8 cellular contexts compared by ENCODE assay signal in the genomic region with DNA sequence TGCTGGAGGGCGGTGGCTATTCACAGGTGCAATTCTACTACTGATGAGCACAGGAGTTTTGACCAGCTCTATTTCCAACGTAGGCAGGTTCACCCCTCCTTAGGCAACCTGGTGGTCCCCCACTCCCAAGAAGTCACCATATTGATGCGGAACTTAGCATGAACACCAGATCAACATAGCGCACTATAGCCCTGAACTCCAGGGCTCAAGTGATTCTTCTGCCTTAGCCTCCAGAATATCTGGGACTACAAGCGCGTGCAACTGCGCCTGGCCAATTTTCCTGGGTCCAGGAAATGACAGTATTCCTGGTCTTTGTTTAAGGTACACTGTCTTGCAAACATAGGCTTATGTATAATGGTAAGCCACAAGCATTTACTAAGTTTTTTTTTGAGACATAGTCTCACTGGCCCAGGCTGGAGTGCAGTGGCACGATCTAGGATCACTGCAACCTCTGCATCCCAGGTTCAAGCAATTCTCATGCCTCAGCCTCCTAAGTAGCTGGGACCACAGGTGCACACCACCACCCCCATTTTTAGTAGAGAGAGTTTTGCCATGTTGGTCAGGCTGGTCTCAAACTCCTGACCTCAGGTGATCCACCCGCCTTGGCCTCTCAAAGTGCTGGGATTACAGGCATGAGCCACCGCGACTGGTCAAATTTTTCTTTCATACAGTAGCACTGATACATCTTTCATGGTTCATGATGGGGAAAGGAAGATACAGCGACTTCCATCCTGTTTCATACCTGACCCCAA. TPM values are rescaled to one million over a fixed set of nuclear protein-coding genes. Genes with fewer than 3 reads are reported as not detected.
DNase-seq lines count a peak whose midpoint lies in the region; ATAC-seq and TF ChIP-seq lines count a peak whose summit lies in the region.

No MANE protein-coding gene starts in this region.

- 67 to 78% methylated on average over 12 of the region's 12 CpGs for WGBS in lung, 2 donors
- WGBS in thyroid gland, 2 donors = 75 to 84% methylated on average over 12 of the region's 12 CpGs

- CTCF ChIA-PET in activated CD8-positive, alpha-beta memory T cell treated with anti-CD3 and anti-CD28 coated beads, Interleukin-2, amount 10 ng/mL, durations not matched to agents 7 days and 5 days (lab: Charles Lee) = interaction anchor here (0.5 to 15.0 kb wide), 6 partner anchors 4 to 55 kb away, joined by 3 to 297 read pairs (median 152); a partner anchor contains a TSS

- H3K9me3 Mint-ChIP-seq in activated CD8-positive, alpha-beta memory T cell treated with anti-CD3 and anti-CD28 coated beads, Interleukin-2, amount 10 ng/mL, durations not matched to agents 7 days and 5 days (ENCODE audit: low read depth) = no peaks in the 10 kb centered on the region

- H3K36me3 ChIP-seq in lung (ENCODE audit: control insufficient read depth in 2 of 2, insufficient read depth in 2 of 2, low read length in 2 of 2) (peaks cover 0 to 5% of the 10 kb centered on the region in 2 donors), thyroid gland (peaks cover 0 to 4% of the 10 kb centered on the region in 2 donors)

- peaks cover 20% of the 10 kb centered on the region for H3K36me3 Mint-ChIP-seq in activated CD8-positive, alpha-beta memory T cell treated with anti-CD3 and anti-CD28 coated beads, Interleukin-2, amount 10 ng/mL, durations not matched to agents 7 days and 5 days

- no peak overlapping the region for H3K4me3 ChIP-seq in lung
- H3K4me3 ChIP-seq in thyroid gland (replicated peaks in 1 of 3) = no peak overlapping the region

- intact Hi-C loops in thyroid gland (cut with DNase I) = no loop called here

- no peaks in the 10 kb centered on the region for H3K27me3 Mint-ChIP-seq in activated CD8-positive, alpha-beta memory T cell treated with anti-CD3 and anti-CD28 coated beads, Interleukin-2, amount 10 ng/mL, durations not matched to agents 7 days and 5 days

- no peak for TF ChIP-seq CTCF in lung (IDR thresholded peaks at IDR 0.05; ENCODE audit: control extremely low read depth, extremely low read depth)
- no peak for TF ChIP-seq CTCF in thyroid gland (IDR thresholded peaks at IDR 0.05)

- peak overlapping the region; percentile 73 for H3K4me3 Mint-ChIP-seq in activated CD8-positive, alpha-beta memory T cell treated with anti-CD3 and anti-CD28 coated beads, Interleukin-2, amount 10 ng/mL, durations not matched to agents 7 days and 5 days

- peaks cover 87% of the 10 kb centered on the region for H3K4me1 Mint-ChIP-seq in activated CD8-positive, alpha-beta memory T cell treated with anti-CD3 and anti-CD28 coated beads, Interleukin-2, amount 10 ng/mL, durations not matched to agents 7 days and 5 days

- no peak for TF ChIP-seq POLR2A in thyroid gland (IDR thresholded peaks at IDR 0.05)

- peak overlapping the region; percentile 98 for H3K27ac Mint-ChIP-seq in activated CD8-positive, alpha-beta memory T cell treated with anti-CD3 and anti-CD28 coated beads, Interleukin-2, amount 10 ng/mL, durations not matched to agents 7 days and 5 days

- ATAC-seq in activated CD8-positive, alpha-beta memory T cell treated with anti-CD3 and anti-CD28 coated beads, Interleukin-2, amount 10 ng/mL, durations not matched to agents 7 days and 5 days = no peak
- no peak for ATAC-seq in lung (ENCODE audit: insufficient read depth, low FRiP score)
- no peak for ATAC-seq in GM18867 (IDR thresholded peaks at IDR 0.05; ENCODE audit: unreplicated experiment)
- no peak for ATAC-seq in HG03439 (IDR thresholded peaks at IDR 0.05; ENCODE audit: unreplicated experiment)

- no peak for DNase-seq in activated CD8-positive, alpha-beta memory T cell treated with anti-CD3 and anti-CD28 coated beads, Interleukin-2, amount 10 ng/mL, durations not matched to agents 7 days and 5 days
- no peak for DNase-seq in activated CD8-positive, alpha-beta memory T cell treated with anti-CD3 and anti-CD28 coated beads, Interleukin-2, amount 50 U/mL, for 4 hours
- DNase-seq in astrocyte of the hippocampus (ENCODE audit: low read depth, low spot score) (peak; percentile 30), lung (ENCODE audit: low spot score) (no peak), thyroid gland (no peak), activated gamma-delta T cell (lab: John Stamatoyannopoulos, UW) (no peak)

- H3K4me1 ChIP-seq in lung (ENCODE audit: control insufficient read depth in 2 of 2, insufficient read depth in 2 of 2, low read length in 2 of 2) (peaks cover 40 to 48% of the 10 kb centered on the region in 2 donors), thyroid gland (peaks cover 90 to 93% of the 10 kb centered on the region in 2 donors)

- H3K9me3 ChIP-seq in lung (ENCODE audit: control insufficient read depth in 2 of 2, insufficient read depth in 1 of 2, low read length in 1 of 2) = no peaks in the 10 kb centered on the region
- H3K9me3 ChIP-seq in thyroid gland = no peaks in the 10 kb centered on the region

- H3K27ac ChIP-seq in lung (ENCODE audit: low read depth in 1 of 2, low read length in 1 of 2) = peak overlapping the region; percentile 81 to 98
- peak overlapping the region; percentile 99 to 100 (median 99) for H3K27ac ChIP-seq in thyroid gland

- no peaks in the 10 kb centered on the region for H3K27me3 ChIP-seq in lung (ENCODE audit: control insufficient read depth, insufficient read depth)
- no peaks in the 10 kb centered on the region for H3K27me3 ChIP-seq in thyroid gland

RNA-seq across cellular contexts. Expression of a gene that starts 12.6 kb away (rescaled TPM):
- 100 to 1,000 TPM; 373 to 408 TPM for total RNA-seq in activated CD8-positive, alpha-beta memory T cell treated with anti-CD3 and anti-CD28 coated beads, Interleukin-2, amount 10 ng/mL, durations not matched to agents 7 days and 5 days
- total RNA-seq in lung = 100 to 1,000 TPM; 293 to 336 TPM
- polyA plus RNA-seq in lung = 100 to 1,000 TPM; 109 to 307 TPM
- total RNA-seq in thyroid gland = 100 to 1,000 TPM; 164 to 313 (median 203) TPM

RNA-seq across cellular contexts. Expression of a gene that starts 17.6 kb away (rescaled TPM):
- under 1 TPM; 0.18 to 0.35 TPM for total RNA-seq in activated CD8-positive, alpha-beta memory T cell treated with anti-CD3 and anti-CD28 coated beads, Interleukin-2, amount 10 ng/mL, durations not matched to agents 7 days and 5 days
- total RNA-seq in lung (100 to 1,000 TPM in 1 of 2 donors, 10 to 100 TPM in 1; 23.2 to 104 TPM), thyroid gland (10 to 100 TPM in 1 of 4 donors, 1 to 10 TPM in 3; 2.1 to 15.7 (median 6.9) TPM)
- polyA plus RNA-seq in lung = 10 to 100 TPM; 36.4 to 59.5 TPM

RNA-seq across cellular contexts. Expression of a gene that starts 51.2 kb away (rescaled TPM):
- total RNA-seq in activated CD8-positive, alpha-beta memory T cell treated with anti-CD3 and anti-CD28 coated beads, Interleukin-2, amount 10 ng/mL, durations not matched to agents 7 days and 5 days = under 1 TPM in 1 of 2 experiments, not detected in 1; 0.59 TPM
- total RNA-seq in lung = not detected
- polyA plus RNA-seq in lung = under 1 TPM in 1 of 2 donors, not detected in 1; 0.09 TPM
- total RNA-seq in thyroid gland = not detected

RNA-seq across cellular contexts. Expression of a gene that starts 58.9 kb away (rescaled TPM):
- 1 to 10 TPM; 1.0 to 1.3 TPM for total RNA-seq in activated CD8-positive, alpha-beta memory T cell treated with anti-CD3 and anti-CD28 coated beads, Interleukin-2, amount 10 ng/mL, durations not matched to agents 7 days and 5 days
- 10 to 100 TPM in 1 of 2 donors, 1 to 10 TPM in 1; 1.2 to 20.0 TPM for total RNA-seq in lung
- polyA plus RNA-seq in lung = 10 to 100 TPM in 1 of 2 donors, 1 to 10 TPM in 1; 9.0 to 12.3 TPM
- total RNA-seq in thyroid gland = 10 to 100 TPM in 1 of 4 donors, 1 to 10 TPM in 3; 4.2 to 11.3 (median 7.0) TPM
